ENCODE assay signal across 9 cellular contexts in genomic region chr11:12156301-12157140, GRCh38. TPM values are rescaled to one million over a fixed set of nuclear protein-coding genes. Genes with fewer than 3 reads are reported as not detected.
DNase-seq lines count a peak whose midpoint lies in the region; FAIRE-seq and TF ChIP-seq lines count a peak whose summit lies in the region.
"Had no signal": no experiment of that assay in that cellular context is flagged by ENCODE, and none has a peak within 500 bp of the region (broad histone marks: within the 10 kb centered on the region; RNA-seq: fewer than 3 reads in every experiment).

No MANE protein-coding gene starts in this region.

- H3K27me3 ChIP-seq in layer of hippocampus (ENCODE audit: control insufficient read depth, insufficient read depth, low read length), result no peaks in the 10 kb centered on the region

- no peak for DNase-seq in activated CD4-positive, alpha-beta T cell treated with anti-CD3 and anti-CD28 coated beads, Interleukin-2, amount 10 ng/mL, durations not matched to agents 24 days and 14 days
- no peak for DNase-seq in activated CD4-positive, alpha-beta T cell treated with anti-CD3 and anti-CD28 coated beads, Interleukin-2, amount 50 U/mL, for 48 hours
- DNase-seq in activated T-helper 1 cell treated with anti-CD3 and anti-CD28 coated beads, Interleukin-12 subunit alpha, Interleukin-12 subunit beta, Interleukin-2, Interleukin-4 antibody, amounts not matched to agents 30 ng/mL and 10 ng/mL and 1 ng/mL, durations not matched to agents 14 hours and 24 hours and 36 hours (ENCODE audit: low spot score), result no peak
- no peak for DNase-seq in GM12892 (ENCODE audit: insufficient read length)
- DNase-seq in SW 1271 (lab: John Stamatoyannopoulos, UW), result no peak
- no peak for DNase-seq in HuH-7.5 (ENCODE audit: low spot score)
- DNase-seq: NCI-H187 had no signal

- FAIRE-seq in GM12892 (lab: Jason Lieb, UNC), result no peak

- peaks cover 60% of the 10 kb centered on the region for H3K36me3 Mint-ChIP-seq in activated CD4-positive, alpha-beta T cell treated with anti-CD3 and anti-CD28 coated beads, Interleukin-2, amount 10 ng/mL, durations not matched to agents 24 days and 14 days (ENCODE audit: low read depth)
- H3K36me3 Mint-ChIP-seq in activated T-helper 1 cell treated with anti-CD3 and anti-CD28 coated beads, Interleukin-12 subunit alpha, Interleukin-12 subunit beta, Interleukin-2, Interleukin-4 antibody, amounts not matched to agents 30 ng/mL and 10 ng/mL and 1 ng/mL, durations not matched to agents 14 hours and 24 hours and 36 hours (ENCODE audit: low read depth), result peaks cover 55% of the 10 kb centered on the region

- peak overlapping the region; percentile 70 for H3K4me3 Mint-ChIP-seq in activated CD4-positive, alpha-beta T cell treated with anti-CD3 and anti-CD28 coated beads, Interleukin-2, amount 10 ng/mL, durations not matched to agents 24 days and 14 days
- H3K4me3 Mint-ChIP-seq in activated T-helper 1 cell treated with anti-CD3 and anti-CD28 coated beads, Interleukin-12 subunit alpha, Interleukin-12 subunit beta, Interleukin-2, Interleukin-4 antibody, amounts not matched to agents 30 ng/mL and 10 ng/mL and 1 ng/mL, durations not matched to agents 14 hours and 24 hours and 36 hours, result peak overlapping the region; percentile 48

- intact Hi-C loops in activated CD4-positive, alpha-beta T cell treated with anti-CD3 and anti-CD28 coated beads, Interleukin-2, amount 10 ng/mL, durations not matched to agents 24 days and 14 days (cut with micrococcal nuclease), result loop anchor here (1.0 kb wide), 1 partner anchor 18 kb away; no protein-coding TSS in a partner anchor
- intact Hi-C loops in activated T-helper 1 cell treated with anti-CD3 and anti-CD28 coated beads, Interleukin-12 subunit alpha, Interleukin-12 subunit beta, Interleukin-2, Interleukin-4 antibody, amounts not matched to agents 30 ng/mL and 10 ng/mL and 1 ng/mL, durations not matched to agents 14 hours and 24 hours and 36 hours (cut with micrococcal nuclease), result loop anchor here (1.0 kb wide), 3 partner anchors 7 to 51 kb away; no protein-coding TSS in a partner anchor

- TF ChIP-seq POLR2A in GM12892 (IDR thresholded peaks at IDR 0.05; ENCODE audit: low read depth, low read length), result no peak

- peak overlapping the region; percentile 32 for H3K27ac ChIP-seq in layer of hippocampus (ENCODE audit: low read depth, low read length)
- peak overlapping the region; percentile 52 for H3K27ac ChIP-seq in temporal lobe (ENCODE audit: low read depth, low read length)

- peak overlapping the region; percentile 96 for H3K27ac Mint-ChIP-seq in activated CD4-positive, alpha-beta T cell treated with anti-CD3 and anti-CD28 coated beads, Interleukin-2, amount 10 ng/mL, durations not matched to agents 24 days and 14 days
- H3K27ac Mint-ChIP-seq in activated T-helper 1 cell treated with anti-CD3 and anti-CD28 coated beads, Interleukin-12 subunit alpha, Interleukin-12 subunit beta, Interleukin-2, Interleukin-4 antibody, amounts not matched to agents 30 ng/mL and 10 ng/mL and 1 ng/mL, durations not matched to agents 14 hours and 24 hours and 36 hours, result peak overlapping the region; percentile 90

- H3K27me3 Mint-ChIP-seq in activated CD4-positive, alpha-beta T cell treated with anti-CD3 and anti-CD28 coated beads, Interleukin-2, amount 10 ng/mL, durations not matched to agents 24 days and 14 days, result no peaks in the 10 kb centered on the region
- H3K27me3 Mint-ChIP-seq in activated T-helper 1 cell treated with anti-CD3 and anti-CD28 coated beads, Interleukin-12 subunit alpha, Interleukin-12 subunit beta, Interleukin-2, Interleukin-4 antibody, amounts not matched to agents 30 ng/mL and 10 ng/mL and 1 ng/mL, durations not matched to agents 14 hours and 24 hours and 36 hours (ENCODE audit: insufficient read depth), result no peaks in the 10 kb centered on the region

- peaks cover 78% of the 10 kb centered on the region for H3K4me1 Mint-ChIP-seq in activated CD4-positive, alpha-beta T cell treated with anti-CD3 and anti-CD28 coated beads, Interleukin-2, amount 10 ng/mL, durations not matched to agents 24 days and 14 days
- H3K4me1 Mint-ChIP-seq in activated T-helper 1 cell treated with anti-CD3 and anti-CD28 coated beads, Interleukin-12 subunit alpha, Interleukin-12 subunit beta, Interleukin-2, Interleukin-4 antibody, amounts not matched to agents 30 ng/mL and 10 ng/mL and 1 ng/mL, durations not matched to agents 14 hours and 24 hours and 36 hours (ENCODE audit: low read depth), result peaks cover 90% of the 10 kb centered on the region

- peaks cover 3% of the 10 kb centered on the region for H3K9me3 Mint-ChIP-seq in activated CD4-positive, alpha-beta T cell treated with anti-CD3 and anti-CD28 coated beads, Interleukin-2, amount 10 ng/mL, durations not matched to agents 24 days and 14 days
- no peaks in the 10 kb centered on the region for H3K9me3 Mint-ChIP-seq in activated T-helper 1 cell treated with anti-CD3 and anti-CD28 coated beads, Interleukin-12 subunit alpha, Interleukin-12 subunit beta, Interleukin-2, Interleukin-4 antibody, amounts not matched to agents 30 ng/mL and 10 ng/mL and 1 ng/mL, durations not matched to agents 14 hours and 24 hours and 36 hours

RNA-seq across cellular contexts. Expression of gene MICAL2, which starts 46.1 kb away (rescaled TPM):
- total RNA-seq in activated CD4-positive, alpha-beta T cell treated with anti-CD3 and anti-CD28 coated beads, Interleukin-2, amount 10 ng/mL, durations not matched to agents 24 days and 14 days, result 501 and 510 TPM in 2 replicates
- 595 and 619 TPM in 2 replicates for total RNA-seq in activated T-helper 1 cell treated with anti-CD3 and anti-CD28 coated beads, Interleukin-12 subunit alpha, Interleukin-12 subunit beta, Interleukin-2, Interleukin-4 antibody, amounts not matched to agents 30 ng/mL and 10 ng/mL and 1 ng/mL, durations not matched to agents 14 hours and 24 hours and 36 hours
- total RNA-seq in temporal lobe, result 12.3 TPM
- polyA plus RNA-seq in GM12892 (2012; ENCODE audit: missing spikeins), result 1.1 TPM

Comparison
In these comparisons a context has a peak if more than half of its experiments do, and no peak if none do; other contexts are left out.
1. RNA of gene MICAL2, which starts 46.1 kb away (total RNA-seq): 595 to 619 TPM in activated T-helper 1 cell treated with anti-CD3 and anti-CD28 coated beads, Interleukin-12 subunit alpha, Interleukin-12 subunit beta, Interleukin-2, Interleukin-4 antibody, amounts not matched to agents 30 ng/mL and 10 ng/mL and 1 ng/mL, durations not matched to agents 14 hours and 24 hours and 36 hours and 501 to 510 TPM in activated CD4-positive, alpha-beta T cell treated with anti-CD3 and anti-CD28 coated beads, Interleukin-2, amount 10 ng/mL, durations not matched to agents 24 days and 14 days; 12.3 TPM in temporal lobe (single experiment); every median in the first group is over 10 times any median in the second.